Comparison of ENCODE assay signal across 11 cellular contexts in genomic region chr5:171309526-171310333, GRCh38. TPM values are rescaled to one million over a fixed set of nuclear protein-coding genes. Genes with fewer than 3 reads are reported as not detected.
DNase-seq lines count a peak whose midpoint lies in the region; ATAC-seq and TF ChIP-seq lines count a peak whose summit lies in the region.
"Had no signal": no experiment of that assay in that cellular context is flagged by ENCODE, and none has a peak within 500 bp of the region (broad histone marks: within the 10 kb centered on the region; RNA-seq: fewer than 3 reads in every experiment).

No MANE protein-coding gene starts in this region.

- H3K4me3 ChIP-seq in cardiac fibroblast (replicated peaks in 1 of 2; ENCODE audit: low read depth in 2 of 2, low read length in 2 of 2) = no peak overlapping the region

- no peak for ATAC-seq in HG03521 (IDR thresholded peaks at IDR 0.05; ENCODE audit: unreplicated experiment)

- TF ChIP-seq CTCF in cardiac fibroblast (IDR thresholded peaks at IDR 0.05; ENCODE audit: low read depth, low read length) (peak; percentile 40), neural crest cell (conservative IDR thresholded peaks at IDR 0.05) (peak; percentile 64)

- in situ Hi-C loops in KBM-7 (cut with MboI; ENCODE audit: low pct_unique_long_range_greater_than_20kb, low sequenced_read_pairs) = no loop called here

- DNase-seq in DMS 273 (lab: John Stamatoyannopoulos, UW; ENCODE audit: unreplicated experiment) = peak; percentile 67
- no peak for DNase-seq in DMS 273 treated with DMSO at 0.1 percent for 48 hours (lab: John Stamatoyannopoulos, UW)
- peak; percentile 9 for DNase-seq in KBM-7
- no peak for DNase-seq in cardiac fibroblast (ENCODE audit: low read depth in 2 of 2)
- no peak for DNase-seq in neural crest cell (ENCODE audit: low read depth, low spot score)
- DNase-seq in A172 (ENCODE audit: low spot score) = no peak
- no peak for DNase-seq in HPDE6-E6E7 (ENCODE audit: extremely low spot score)
- DNase-seq: activated effector memory CD4-positive, alpha-beta T cell treated with anti-CD3 and anti-CD28 coated beads, Interleukin-2, amount 50 U/mL, for 16 hours; hypothalamus had no signal

- H3K4me1 Mint-ChIP-seq in neural crest cell = peaks cover 16% of the 10 kb centered on the region

- H3K27me3 Mint-ChIP-seq in neural crest cell (ENCODE audit: low read depth) = peaks cover 92% of the 10 kb centered on the region

- H3K27ac Mint-ChIP-seq in neural crest cell (ENCODE audit: unreplicated experiment) = no peak overlapping the region

- H3K4me3 Mint-ChIP-seq in neural crest cell = no peak overlapping the region

- H3K36me3 Mint-ChIP-seq in neural crest cell (ENCODE audit: low read depth) = peaks cover 4% of the 10 kb centered on the region

- H3K9me3 Mint-ChIP-seq in neural crest cell = no peaks in the 10 kb centered on the region

RNA-seq across cellular contexts. Expression of gene TLX3, which starts 0.7 kb away (rescaled TPM):
- total RNA-seq in neural crest cell = 0.51 and 0.52 TPM in 2 replicates
- not detected in 2 replicates for total RNA-seq in A172 (2014; rRNA removed; shearing (Covaris generic))
- total RNA-seq: skeletal muscle tissue had no signal

Comparison
In these comparisons a context has a peak if more than half of its experiments do, and no peak if none do; other contexts are left out.
1. DNase-seq: peak in DMS 273 (single experiment) and KBM-7 (single experiment); none in DMS 273 treated with DMSO at 0.1 percent for 48 hours (single experiment), cardiac fibroblast (0 of 2), neural crest cell (single experiment), A172 (single experiment) and HPDE6-E6E7 (single experiment).